Comparison of ENCODE assay signal across 9 cellular contexts in genomic region chr5:14447958-14448881, GRCh38.
A peak's percentile ranks its signal among the peaks of the same experiment; 100 is the strongest.
DNase-seq lines count a peak whose midpoint lies in the region; ATAC-seq lines count a peak whose summit lies in the region.
"Had no signal": no experiment of that assay in that cellular context is flagged by ENCODE, and none has a peak within 500 bp of the region (broad histone marks: within the 10 kb centered on the region; RNA-seq: fewer than 3 reads in every experiment).

No MANE protein-coding gene starts in this region.

- no peaks in the 10 kb centered on the region for H3K9me3 ChIP-seq in duodenal mucosa (ENCODE audit: control insufficient read depth in 1 of 2, low read length in 2 of 2)

- H3K4me3 ChIP-seq in duodenal mucosa (ENCODE audit: low read depth in 1 of 2, low read length in 2 of 2): no peak overlapping the region
- H3K4me3 ChIP-seq: K562 had no signal

- no peak overlapping the region for H3K9ac ChIP-seq in duodenal mucosa (ENCODE audit: low read depth in 1 of 2, low read length in 2 of 2)

- H3K4me1 ChIP-seq in duodenal mucosa (ENCODE audit: control insufficient read depth in 1 of 2, insufficient read depth in 2 of 2, low read length in 2 of 2): peaks cover 0 to 4% of the 10 kb centered on the region in 2 donors

- no peaks in the 10 kb centered on the region for H3K27me3 ChIP-seq in duodenal mucosa (ENCODE audit: control insufficient read depth in 1 of 2, insufficient read depth in 2 of 2, low read length in 2 of 2)

- ATAC-seq in GM19351 (IDR thresholded peaks at IDR 0.05; ENCODE audit: unreplicated experiment): peak; percentile 84
- peak; percentile 76 for ATAC-seq in HG03442 (IDR thresholded peaks at IDR 0.05; ENCODE audit: unreplicated experiment)
- no peak for ATAC-seq in GM21423 (IDR thresholded peaks at IDR 0.05; ENCODE audit: unreplicated experiment)

- DNase-seq in renal cortical epithelial cell (ENCODE audit: low read depth): peak; percentile 67
- DNase-seq in activated CD4-positive, alpha-beta T cell treated with anti-CD3 and anti-CD28 coated beads, Interleukin-2, amount 50 U/mL, for 4 hours: no peak
- DNase-seq in COLO668 (lab: John Stamatoyannopoulos, UW; ENCODE audit: unreplicated experiment): no peak
- DNase-seq in activated CD4-positive, alpha-beta T cell treated with anti-CD3 and anti-CD28 coated beads for 1 hour: no peak

- H3K27ac ChIP-seq in duodenal mucosa (ENCODE audit: low read depth, low read length): peak overlapping the region; percentile 6

- no peaks in the 10 kb centered on the region for H3K36me3 ChIP-seq in duodenal mucosa (ENCODE audit: control insufficient read depth in 1 of 2, insufficient read depth in 2 of 2, low read length in 2 of 2)
